ENCODE assay signal across 33 cellular contexts in the genomic region with DNA sequence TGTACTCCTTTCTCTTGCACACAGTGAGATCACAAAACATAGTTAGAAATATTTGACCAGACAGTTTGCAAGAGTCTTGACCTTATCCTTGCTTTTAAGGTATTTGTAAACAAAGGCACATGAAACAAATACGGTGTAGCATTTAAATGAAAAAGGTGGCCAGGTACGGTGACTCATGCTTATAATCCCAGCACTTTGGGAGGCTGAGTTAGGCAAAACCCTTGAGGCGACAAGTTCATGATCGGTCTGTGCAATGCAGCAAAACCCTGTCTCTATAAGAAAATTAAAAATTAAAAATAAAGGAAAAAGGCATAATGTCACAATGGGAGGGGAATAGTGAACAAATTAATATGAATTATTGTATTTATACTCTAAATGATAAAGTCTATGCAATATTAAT.
"Had no signal": no experiment of that assay in that cellular context is flagged by ENCODE, and none has a peak within 500 bp of the region (broad histone marks: within the 10 kb centered on the region; RNA-seq: fewer than 3 reads in every experiment).

No MANE protein-coding gene starts in this region.

- H3K27me3 Mint-ChIP-seq: activated naive CD4-positive, alpha-beta T cell treated with anti-CD3 and anti-CD28 coated beads, Interleukin-2, amount 10 ng/mL, durations not matched to agents 7 days and 5 days; activated naive CD8-positive, alpha-beta T cell treated with anti-CD3 and anti-CD28 coated beads, Interleukin-2, amount 50 U/mL, for 24 hours had no signal

- H3K36me3 ChIP-seq: MG63, SJCRH30, WERI-Rb-1 had no signal

- H3K36me3 Mint-ChIP-seq: activated CD8-positive, alpha-beta memory T cell treated with anti-CD3 and anti-CD28 coated beads, Interleukin-2, amount 10 ng/mL, durations not matched to agents 7 days and 5 days; activated naive CD4-positive, alpha-beta T cell treated with anti-CD3 and anti-CD28 coated beads, Interleukin-2, amount 10 ng/mL, durations not matched to agents 7 days and 5 days; activated naive CD8-positive, alpha-beta T cell; brain had no signal

- H3K4me3 Mint-ChIP-seq: activated CD4-positive, alpha-beta memory T cell treated with anti-CD3 and anti-CD28 coated beads, Interleukin-2, amount 10 ng/mL, durations not matched to agents 7 days and 5 days; activated CD8-positive, alpha-beta memory T cell treated with anti-CD3 and anti-CD28 coated beads, Interleukin-2, amount 10 ng/mL, durations not matched to agents 7 days and 5 days; activated naive CD4-positive, alpha-beta T cell treated with anti-CD3 and anti-CD28 coated beads, Interleukin-2, amount 10 ng/mL, durations not matched to agents 7 days and 5 days; activated naive CD8-positive, alpha-beta T cell; activated naive CD8-positive, alpha-beta T cell treated with anti-CD3 and anti-CD28 coated beads, Interleukin-2, amount 50 U/mL, for 24 hours; brain had no signal

- ATAC-seq: activated CD8-positive, alpha-beta memory T cell treated with anti-CD3 and anti-CD28 coated beads, Interleukin-2, amount 10 ng/mL, durations not matched to agents 7 days and 5 days; activated naive CD8-positive, alpha-beta T cell treated with anti-CD3 and anti-CD28 coated beads, Interleukin-2, amount 50 U/mL, for 24 hours had no signal

- H3K4me1 ChIP-seq: SJCRH30 had no signal

- H3K9me3 ChIP-seq: MG63, SJCRH30 had no signal

- H3K9me3 Mint-ChIP-seq: activated CD4-positive, alpha-beta memory T cell treated with anti-CD3 and anti-CD28 coated beads, Interleukin-2, amount 10 ng/mL, durations not matched to agents 7 days and 5 days; activated naive CD4-positive, alpha-beta T cell treated with anti-CD3 and anti-CD28 coated beads, Interleukin-2, amount 10 ng/mL, durations not matched to agents 7 days and 5 days; activated naive CD8-positive, alpha-beta T cell treated with anti-CD3 and anti-CD28 coated beads, Interleukin-2, amount 50 U/mL, for 24 hours; brain had no signal

- H3K4me1 Mint-ChIP-seq: activated CD4-positive, alpha-beta memory T cell treated with anti-CD3 and anti-CD28 coated beads, Interleukin-2, amount 10 ng/mL, durations not matched to agents 7 days and 5 days; activated CD8-positive, alpha-beta memory T cell treated with anti-CD3 and anti-CD28 coated beads, Interleukin-2, amount 10 ng/mL, durations not matched to agents 7 days and 5 days; activated naive CD4-positive, alpha-beta T cell treated with anti-CD3 and anti-CD28 coated beads, Interleukin-2, amount 10 ng/mL, durations not matched to agents 7 days and 5 days; activated naive CD8-positive, alpha-beta T cell treated with anti-CD3 and anti-CD28 coated beads, Interleukin-2, amount 50 U/mL, for 24 hours; brain had no signal

- H3K27ac ChIP-seq: SJCRH30, SK-N-MC, WERI-Rb-1 had no signal

- DNase-seq: activated CD4-positive, alpha-beta memory T cell treated with anti-CD3 and anti-CD28 coated beads, Interleukin-2, amount 10 ng/mL, durations not matched to agents 7 days and 5 days; activated CD4-positive, alpha-beta T cell treated with anti-CD3 and anti-CD28 coated beads for 1 hour; activated CD4-positive, alpha-beta T cell treated with anti-CD3 and anti-CD28 coated beads for 48 hours; activated CD4-positive, CD25-positive, alpha-beta regulatory T cell; activated CD8-positive, alpha-beta memory T cell treated with anti-CD3 and anti-CD28 coated beads for 24 hours; activated CD8-positive, alpha-beta memory T cell treated with anti-CD3 and anti-CD28 coated beads, Interleukin-2, amount 10 ng/mL, durations not matched to agents 7 days and 5 days; activated CD8-positive, alpha-beta memory T cell treated with anti-CD3 and anti-CD28 coated beads, Interleukin-2, amount 50 U/mL, for 48 hours; activated effector memory CD4-positive, alpha-beta T cell treated with Interleukin-2 at 50 U/mL for 16 hours; activated naive CD4-positive, alpha-beta T cell treated with anti-CD3 and anti-CD28 coated beads, Interleukin-2, amount 10 ng/mL, durations not matched to agents 7 days and 5 days; activated naive CD8-positive, alpha-beta T cell treated with anti-CD3 and anti-CD28 coated beads, Interleukin-2, amount 50 U/mL, for 24 hours; activated T-cell treated with anti-CD3 and anti-CD28 coated beads, Interleukin-2, amount 50 U/mL, for 48 hours; anterior cingulate cortex; central memory CD4-positive, alpha-beta T cell; Karpas-422; MG63; NCI-H1048; NCI-H1105 treated with DMSO at 0.1 percent for 48 hours; NCI-H1436; NCI-H1694; NCI-H1930; NCI-H2081 treated with DMSO at 0.1 percent for 48 hours; NCI-H2171; NCI-H510A; NCI-H526; NCI-H748 treated with DMSO at 0.1 percent for 48 hours; NK-92 treated with Interleukin-12 subunit alpha and Interleukin-12 subunit beta, amount 100 ng/mL, for 24 hours; SHP77; SJCRH30; T1000; WERI-Rb-1 had no signal

- H3K27ac Mint-ChIP-seq: activated CD4-positive, alpha-beta memory T cell treated with anti-CD3 and anti-CD28 coated beads, Interleukin-2, amount 10 ng/mL, durations not matched to agents 7 days and 5 days; activated CD8-positive, alpha-beta memory T cell treated with anti-CD3 and anti-CD28 coated beads, Interleukin-2, amount 10 ng/mL, durations not matched to agents 7 days and 5 days; activated naive CD4-positive, alpha-beta T cell treated with anti-CD3 and anti-CD28 coated beads, Interleukin-2, amount 10 ng/mL, durations not matched to agents 7 days and 5 days; activated naive CD8-positive, alpha-beta T cell; activated naive CD8-positive, alpha-beta T cell treated with anti-CD3 and anti-CD28 coated beads, Interleukin-2, amount 50 U/mL, for 24 hours; brain had no signal

- H3K4me3 ChIP-seq: MG63, SJCRH30, SK-N-MC had no signal

- H3K27me3 ChIP-seq: SJCRH30 had no signal
